ENCODE assay signal across 27 cellular contexts in the genomic region with DNA sequence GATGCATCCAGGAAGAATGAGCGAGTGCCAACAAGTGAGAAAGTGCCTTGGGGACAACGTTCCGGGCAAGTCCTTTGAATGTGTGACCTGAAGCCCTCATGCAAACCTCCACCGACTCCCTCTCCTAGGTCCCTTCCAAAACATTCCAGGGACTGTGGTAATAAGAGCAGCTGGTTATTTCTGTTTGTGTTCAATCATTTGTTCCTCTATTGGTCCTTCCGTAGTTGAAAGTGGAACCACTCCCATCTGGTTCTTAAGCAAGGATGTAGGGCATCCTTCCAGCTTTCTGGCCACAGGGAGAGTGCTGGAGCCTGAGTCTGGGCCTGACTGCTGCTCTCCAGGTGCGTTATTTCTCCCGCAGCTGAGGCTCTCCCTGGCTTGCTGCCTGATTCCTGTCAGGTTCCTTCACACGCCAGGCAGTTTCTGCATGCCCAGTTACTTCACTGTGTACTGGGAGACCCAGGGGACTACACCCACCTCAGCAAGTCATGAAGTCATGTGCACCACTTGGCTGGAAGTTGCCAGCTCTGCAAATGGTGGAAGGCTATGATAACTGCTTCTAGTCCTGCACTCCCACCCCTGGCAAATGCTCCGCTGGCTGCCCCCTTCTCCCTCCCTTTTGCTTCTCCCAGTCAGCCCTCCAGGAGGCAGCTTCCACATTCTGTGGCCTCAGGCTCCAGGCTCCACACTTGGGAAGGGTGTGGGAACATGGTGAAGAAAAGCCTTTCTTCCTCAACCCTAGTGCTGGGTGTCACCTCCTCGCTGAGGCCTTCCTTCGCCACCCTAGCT. TPM values are rescaled to one million over a fixed set of nuclear protein-coding genes. Genes with fewer than 3 reads are reported as not detected.
DNase-seq lines count a peak whose midpoint lies in the region; ATAC-seq, FAIRE-seq and TF ChIP-seq lines count a peak whose summit lies in the region.
"Had no signal": no experiment of that assay in that cellular context is flagged by ENCODE, and none has a peak within 500 bp of the region (broad histone marks: within the 10 kb centered on the region; RNA-seq: fewer than 3 reads in every experiment).

No MANE protein-coding gene starts in this region.

- intact Hi-C loops in K562 (cut with micrococcal nuclease) (no loop called here), kidney (cut with DNase I) (no loop called here)

- no peak for TF ChIP-seq EP300 in K562 (IDR thresholded peaks at IDR 0.05; ENCODE audit: low read length)

- TF ChIP-seq CTCF in HFF-Myc (IDR thresholded peaks at IDR 0.05; ENCODE audit: low read depth, low read length, missing control alignments) = no peak
- no peak for TF ChIP-seq CTCF in K562 (IDR thresholded peaks at IDR 0.05 in 2 of 3, conservative IDR thresholded peaks at IDR 0.05 in 1 of 3; ENCODE audit: insufficient read depth in 2 of 3, low read depth in 1 of 3, low read length in 3 of 3)
- TF ChIP-seq CTCF in kidney (IDR thresholded peaks at IDR 0.05; ENCODE audit: borderline replicate concordance, extremely low read depth, insufficient read depth) = no peak

- TF ChIP-seq RAD21 in K562 (CRISPR knock-in tag; conservative IDR thresholded peaks at IDR 0.05 in 1 of 2, IDR thresholded peaks at IDR 0.05 in 1 of 2) = no peak

- CTCF ChIA-PET in K562 (lab: Yijun Ruan, JAX; ENCODE audit: low intra/inter-chr PET ratio) = no interaction called here

- in situ Hi-C loops in K562 (cut with MboI) = no loop called here

- DNase-seq in DMS79 treated with DMSO at 0.1 percent for 48 hours (lab: John Stamatoyannopoulos, UW) (peak; percentile 71), HFF-Myc (ENCODE audit: extremely low read depth, low read depth) (peak; percentile 20), K562 (ENCODE audit: extremely low read depth in 1 of 4, low spot score in 3 of 4) (no peak), kidney (peak; percentile 12), AML-193 (lab: John Stamatoyannopoulos, UW) (no peak)
- DNase-seq: activated CD4-positive, alpha-beta T cell treated with anti-CD3 and anti-CD28 coated beads for 48 hours; BE2C; COR-L47; cortex of kidney; EL; foreskin fibroblast; KBM-7; NCI-H2081; NCI-H526 treated with DMSO at 0.1 percent for 48 hours; SHP77; stimulated activated CD4-positive, alpha-beta T cell treated with anti-CD3 and anti-CD28 coated beads, Interleukin-4, amount 100 ng/mL, for 1 hour; stimulated activated naive CD8-positive, alpha-beta T cell treated with anti-CD3 and anti-CD28 coated beads, Interleukin-15, amount 100 ng/mL, for 72 hours; transverse colon had no signal

- H3K27ac ChIP-seq in K562 (ENCODE audit: extremely low read depth, low read depth, low read length) (no peak overlapping the region), kidney (ENCODE audit: low read depth in 2 of 2, low read length in 2 of 2) (no peak overlapping the region)
- H3K27ac ChIP-seq: breast epithelium, hepatocyte, transverse colon had no signal

- no TSS peak for BruUV-seq in K562 (replicated peaks; lab: Mats Ljungman, UMichigan)

- H3K9me3 ChIP-seq in K562 (replicated peaks; ENCODE audit: control insufficient read depth, insufficient read depth, low read depth, low read length) (no peaks in the 10 kb centered on the region), kidney (ENCODE audit: control insufficient read depth in 1 of 2, low read length in 2 of 2) (no peaks in the 10 kb centered on the region)
- H3K9me3 ChIP-seq: BE2C, breast epithelium, transverse colon had no signal

- H3K9ac ChIP-seq in K562 (ENCODE audit: insufficient read depth in 1 of 2, low read depth in 2 of 2, low read length in 2 of 2) (no peak overlapping the region), kidney (ENCODE audit: low read length in 2 of 2) (no peak overlapping the region)

- 8% methylated on average over 11 of the region's 11 CpGs for WGBS in K562 (ENCODE audit: insufficient coverage, low coverage, missing lambda C conversion rate)

- POLR2A ChIA-PET in K562 (lab: Yijun Ruan, JAX) = interaction anchor here (0.6 to 0.7 kb wide), 2 partner anchors 22 to 51 kb away, joined by 3 to 5 read pairs; no protein-coding TSS in a partner anchor

- no peak overlapping the region for H2AFZ ChIP-seq in K562 (ENCODE audit: low read depth, low read length)
- H2AFZ ChIP-seq: hepatocyte had no signal

- TF ChIP-seq POLR2A in K562 (conservative IDR thresholded peaks at IDR 0.05) = no peak

- H3K79me2 ChIP-seq in K562 (ENCODE audit: control insufficient read depth, insufficient read depth, low read length) = no peaks in the 10 kb centered on the region
- H3K79me2 ChIP-seq: hepatocyte had no signal

- H3K4me3 ChIP-seq in HFF-Myc (replicated peaks; ENCODE audit: low read depth, low read length) (no peak overlapping the region), K562 (no peak overlapping the region), kidney (ENCODE audit: low read length in 2 of 2) (no peak overlapping the region)
- H3K4me3 ChIP-seq: breast epithelium, hepatocyte, lung, smooth muscle cell, transverse colon had no signal

- ATAC-seq in K562 (no peak), HG03442 (IDR thresholded peaks at IDR 0.05; ENCODE audit: unreplicated experiment) (no peak), GM21723 (IDR thresholded peaks at IDR 0.05; ENCODE audit: unreplicated experiment) (no peak)
- ATAC-seq: stimulated activated naive CD8-positive, alpha-beta T cell treated with anti-CD3 and anti-CD28 coated beads, Interleukin-15, amount 100 ng/mL, for 72 hours had no signal

- H3K9me1 ChIP-seq in K562 (ENCODE audit: control insufficient read depth, insufficient read depth, low read length) = no peaks in the 10 kb centered on the region

- FAIRE-seq in K562 (lab: Jason Lieb, UNC) (no peak), kidney (lab: Jason Lieb, UNC) (no peak)
- FAIRE-seq: islet of Langerhans had no signal

- peaks cover 24 to 82% of the 10 kb centered on the region in 2 experiments for H3K27me3 ChIP-seq in K562 (ENCODE audit: control insufficient read depth in 2 of 2, insufficient read depth in 2 of 2, low read length in 2 of 2)

- H3K4me2 ChIP-seq in K562 (ENCODE audit: insufficient read depth, low read length) = no peak overlapping the region
- H3K4me2 ChIP-seq: hepatocyte, smooth muscle cell had no signal

- H4K20me1 ChIP-seq in K562 (replicated peaks; ENCODE audit: control insufficient read depth, insufficient read depth, low read length) = 0 out of 2 replicates have a peak, but pooled peaks cover 3% of the 10 kb centered on the region

- H3K36me3 ChIP-seq in K562 (ENCODE audit: control insufficient read depth, insufficient read depth, low read length) (no peaks in the 10 kb centered on the region), kidney (ENCODE audit: control insufficient read depth in 1 of 2, insufficient read depth in 2 of 2, low read length in 2 of 2) (no peaks in the 10 kb centered on the region)
- H3K36me3 ChIP-seq: BE2C, breast epithelium, transverse colon had no signal

- H3K4me1 ChIP-seq in K562 (replicated peaks in 1 of 2; ENCODE audit: control insufficient read depth in 2 of 2, insufficient read depth in 2 of 2, low read length in 2 of 2) = peaks cover 2 to 36% of the 10 kb centered on the region in 2 experiments; a peak in 2 of 5 replicates
- H3K4me1 ChIP-seq in kidney (ENCODE audit: control insufficient read depth in 1 of 2, insufficient read depth in 1 of 2, low read depth in 1 of 2, low read length in 2 of 2) = peaks cover 0 to 15% of the 10 kb centered on the region in 2 donors
- H3K4me1 ChIP-seq: BE2C had no signal

TF ChIP-seq in K562, 482 proteins besides CTCF, POLR2A, EP300 and RAD21:
- no peak for TF ChIP-seq SMARCB1 (IDR thresholded peaks at IDR 0.05; ENCODE audit: insufficient read length, low read depth)
- TF ChIP-seq, protein P1, sequence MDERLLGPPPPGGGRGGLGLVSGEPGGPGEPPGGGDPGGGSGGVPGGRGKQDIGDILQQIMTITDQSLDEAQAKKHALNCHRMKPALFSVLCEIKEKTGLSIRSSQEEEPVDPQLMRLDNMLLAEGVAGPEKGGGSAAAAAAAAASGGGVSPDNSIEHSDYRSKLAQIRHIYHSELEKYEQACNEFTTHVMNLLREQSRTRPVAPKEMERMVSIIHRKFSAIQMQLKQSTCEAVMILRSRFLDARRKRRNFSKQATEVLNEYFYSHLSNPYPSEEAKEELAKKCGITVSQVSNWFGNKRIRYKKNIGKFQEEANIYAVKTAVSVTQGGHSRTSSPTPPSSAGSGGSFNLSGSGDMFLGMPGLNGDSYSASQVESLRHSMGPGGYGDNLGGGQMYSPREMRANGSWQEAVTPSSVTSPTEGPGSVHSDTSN (CRISPR knock-in tag; IDR thresholded peaks at IDR 0.05; ENCODE audit: low read depth) = peak; percentile 5; the same call in 1 of the 2 replicates
- TF ChIP-seq, protein P1 (tag; conservative IDR thresholded peaks at IDR 0.05; ENCODE audit: low read depth) = no peak

RNA-seq across cellular contexts. Expression of a gene that starts 4.0 kb away (rescaled TPM):
- 0.11 and 0.35 TPM in 2 replicates for total RNA-seq in K562 (2011; cell fraction: chromatin; rRNA removed; ENCODE audit: low replicate concordance)
- total RNA-seq in K562 (2011; cell fraction: nucleolus; rRNA removed) = 0.13 and 0.33 TPM in 2 replicates
- 0.15 and 0.31 TPM in 2 replicates for total RNA-seq in K562 (2011; cell fraction: nucleoplasm; rRNA removed)
- total RNA-seq in K562 (2014; rRNA removed) (0.65 and 1.0 TPM in 2 replicates), K562 (2014; rRNA removed; fragmentation: Illumina TruSeq; extraction: Trizol) (0.22 and 0.33 TPM in 2 replicates), K562 (2015; rRNA removed; fragmentation: Illumina TruSeq; extraction: Trizol) (0.60 and 0.62 TPM in 2 replicates), K562 (2021) (1.1 and 1.2 TPM in 2 replicates), kidney (0.16 TPM)
- polyA plus RNA-seq in K562 (2011; rRNA removed) (0.14 and 0.81 TPM in 2 replicates), K562 (2014; fragmentation: Illumina TruSeq; extraction: Trizol) (0.64 and 0.78 TPM in 2 replicates), K562 (2014; fragmentation: Nextera tagmentation; extraction: Ambion mirVana) (under 1 TPM; 0.07 to 0.13 TPM), K562 (2014; rRNA removed) (0.23 and 0.51 TPM in 2 replicates), kidney (ENCODE audit: insufficient read depth, low read depth, low replicate concordance) (0.09 TPM)
- 0.30 and 0.59 TPM in 2 replicates for polyA plus RNA-seq in K562 (2011; cell fraction: cytosol; rRNA removed)
- polyA plus RNA-seq in K562 (2011; cell fraction: nucleus; rRNA removed) = 0.44 and 0.91 TPM in 2 replicates
- polyA plus RNA-seq in K562 (2012) = 0.89 and 1.6 TPM in 2 replicates
- 0.21 and 0.99 TPM in 2 replicates for polyA minus RNA-seq in K562 (2011; rRNA and poly(A)+ RNA removed)
- polyA minus RNA-seq in K562 (2011; cell fraction: cytosol; rRNA and poly(A)+ RNA removed) = 0.48 and 1.8 TPM in 2 replicates
- polyA minus RNA-seq in K562 (2011; cell fraction: nucleus; rRNA and poly(A)+ RNA removed) = 0.40 and 1.4 TPM in 2 replicates
- total RNA-seq: activated T-helper 2 cell treated with anti-CD3 and anti-CD28 coated beads, Interferon-gamma antibody, Interleukin-2, Interleukin-4, amounts not matched to agents 10 μg/mL and 5 μg/mL and 100 μg/mL, durations not matched to agents 14 hours and 24 hours and 36 hours; OCI-LY7; smooth muscle cell; transverse colon had no signal
- polyA plus RNA-seq: smooth muscle cell had no signal

Comparison
In these comparisons a context has a peak if more than half of its experiments do, and no peak if none do; other contexts are left out.
1. DNase-seq: peak in DMS79 treated with DMSO at 0.1 percent for 48 hours (single experiment), HFF-Myc (single experiment) and kidney (single experiment); none in K562 (0 of 4) and AML-193 (0 of 2).